Comparison of ENCODE assay signal across 1 cellular context in genomic region chr12:104137902-104138746, GRCh38.
A peak's percentile ranks its signal among the peaks of the same experiment; 100 is the strongest.
TF ChIP-seq lines count a peak whose summit lies in the region.

Gene NFYB (minus strand): TSS chr12:104138210. CDS start chr12:104135453, 2,757 bp downstream.

TF ChIP-seq in HepG2, 621 proteins besides CTCF, POLR2A, EP300 and RAD21 (continued from another document and continues in another):
- TF ChIP-seq, protein P1, sequence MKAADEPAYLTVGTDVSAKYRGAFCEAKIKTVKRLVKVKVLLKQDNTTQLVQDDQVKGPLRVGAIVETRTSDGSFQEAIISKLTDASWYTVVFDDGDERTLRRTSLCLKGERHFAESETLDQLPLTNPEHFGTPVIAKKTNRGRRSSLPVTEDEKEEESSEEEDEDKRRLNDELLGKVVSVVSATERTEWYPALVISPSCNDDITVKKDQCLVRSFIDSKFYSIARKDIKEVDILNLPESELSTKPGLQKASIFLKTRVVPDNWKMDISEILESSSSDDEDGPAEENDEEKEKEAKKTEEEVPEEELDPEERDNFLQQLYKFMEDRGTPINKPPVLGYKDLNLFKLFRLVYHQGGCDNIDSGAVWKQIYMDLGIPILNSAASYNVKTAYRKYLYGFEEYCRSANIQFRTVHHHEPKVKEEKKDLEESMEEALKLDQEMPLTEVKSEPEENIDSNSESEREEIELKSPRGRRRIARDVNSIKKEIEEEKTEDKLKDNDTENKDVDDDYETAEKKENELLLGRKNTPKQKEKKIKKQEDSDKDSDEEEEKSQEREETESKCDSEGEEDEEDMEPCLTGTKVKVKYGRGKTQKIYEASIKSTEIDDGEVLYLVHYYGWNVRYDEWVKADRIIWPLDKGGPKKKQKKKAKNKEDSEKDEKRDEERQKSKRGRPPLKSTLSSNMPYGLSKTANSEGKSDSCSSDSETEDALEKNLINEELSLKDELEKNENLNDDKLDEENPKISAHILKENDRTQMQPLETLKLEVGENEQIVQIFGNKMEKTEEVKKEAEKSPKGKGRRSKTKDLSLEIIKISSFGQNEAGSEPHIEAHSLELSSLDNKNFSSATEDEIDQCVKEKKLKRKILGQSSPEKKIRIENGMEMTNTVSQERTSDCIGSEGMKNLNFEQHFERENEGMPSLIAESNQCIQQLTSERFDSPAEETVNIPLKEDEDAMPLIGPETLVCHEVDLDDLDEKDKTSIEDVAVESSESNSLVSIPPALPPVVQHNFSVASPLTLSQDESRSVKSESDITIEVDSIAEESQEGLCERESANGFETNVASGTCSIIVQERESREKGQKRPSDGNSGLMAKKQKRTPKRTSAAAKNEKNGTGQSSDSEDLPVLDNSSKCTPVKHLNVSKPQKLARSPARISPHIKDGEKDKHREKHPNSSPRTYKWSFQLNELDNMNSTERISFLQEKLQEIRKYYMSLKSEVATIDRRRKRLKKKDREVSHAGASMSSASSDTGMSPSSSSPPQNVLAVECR (CRISPR knock-in tag; IDR thresholded peaks at IDR 0.05; ENCODE audit: borderline replicate concordance) = peak; percentile 54; the same call in 1 of the 2 replicates
- TF ChIP-seq, protein P2, sequence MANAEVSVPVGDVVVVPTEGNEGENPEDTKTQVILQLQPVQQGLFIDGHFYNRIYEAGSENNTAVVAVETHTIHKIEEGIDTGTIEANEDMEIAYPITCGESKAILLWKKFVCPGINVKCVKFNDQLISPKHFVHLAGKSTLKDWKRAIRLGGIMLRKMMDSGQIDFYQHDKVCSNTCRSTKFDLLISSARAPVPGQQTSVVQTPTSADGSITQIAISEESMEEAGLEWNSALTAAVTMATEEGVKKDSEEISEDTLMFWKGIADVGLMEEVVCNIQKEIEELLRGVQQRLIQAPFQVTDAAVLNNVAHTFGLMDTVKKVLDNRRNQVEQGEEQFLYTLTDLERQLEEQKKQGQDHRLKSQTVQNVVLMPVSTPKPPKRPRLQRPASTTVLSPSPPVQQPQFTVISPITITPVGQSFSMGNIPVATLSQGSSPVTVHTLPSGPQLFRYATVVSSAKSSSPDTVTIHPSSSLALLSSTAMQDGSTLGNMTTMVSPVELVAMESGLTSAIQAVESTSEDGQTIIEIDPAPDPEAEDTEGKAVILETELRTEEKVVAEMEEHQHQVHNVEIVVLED (CRISPR knock-in tag; IDR thresholded peaks at IDR 0.05; ENCODE audit: borderline replicate concordance) = peak; percentile 44; the same call in 1 of the 2 replicates
- TF ChIP-seq HOXA3 (CRISPR knock-in tag; IDR thresholded peaks at IDR 0.05) (peak; percentile 81), ETV5 (CRISPR knock-in tag; IDR thresholded peaks at IDR 0.05; ENCODE audit: borderline replicate concordance) (peak; percentile 59; the same call in 1 of the 2 replicates), GLMP (CRISPR knock-in tag; IDR thresholded peaks at IDR 0.05; ENCODE audit: borderline replicate concordance) (no peak), ZNF124 (CRISPR knock-in tag; IDR thresholded peaks at IDR 0.05) (no peak), ZNF563 (CRISPR knock-in tag; IDR thresholded peaks at IDR 0.05) (peak; percentile 80), EED (CRISPR knock-in tag; IDR thresholded peaks at IDR 0.05) (peak; percentile 25; the same call in 1 of the 2 replicates), ZFY (CRISPR knock-in tag; IDR thresholded peaks at IDR 0.05) (peak; percentile 87), ZBTB25 (CRISPR knock-in tag; IDR thresholded peaks at IDR 0.05) (peak; percentile 42; the same call in 1 of the 2 replicates), KDM5B (CRISPR knock-in tag; IDR thresholded peaks at IDR 0.05; ENCODE audit: borderline replicate concordance) (peak; percentile 87; the same call in 1 of the 2 replicates), ZNF724P (CRISPR knock-in tag; IDR thresholded peaks at IDR 0.05; ENCODE audit: borderline replicate concordance) (peak; percentile 82), YY1 (IDR thresholded peaks at IDR 0.05; ENCODE audit: insufficient read depth, insufficient replicate concordance, low read depth, low read length) (peak; percentile 88), PRDM15 (CRISPR knock-in tag; IDR thresholded peaks at IDR 0.05) (0 out of 2 replicates have a peak, but pooled peaks have one; percentile 19), ZMYM2 (CRISPR knock-in tag; IDR thresholded peaks at IDR 0.05) (peak; percentile 78; the same call in 1 of the 2 replicates), SSRP1 (CRISPR knock-in tag; IDR thresholded peaks at IDR 0.05) (no peak), ZNF770 (CRISPR knock-in tag; IDR thresholded peaks at IDR 0.05) (0 out of 2 replicates have a peak, but pooled peaks have one; percentile 21), ZNF605 (CRISPR knock-in tag; IDR thresholded peaks at IDR 0.05) (peak; percentile 96), ZNF24 (IDR thresholded peaks at IDR 0.05) (no peak), IRF2 (CRISPR knock-in tag; IDR thresholded peaks at IDR 0.05) (peak; percentile 29; the same call in 1 of the 2 replicates), ATF7-NPFF (CRISPR knock-in tag; IDR thresholded peaks at IDR 0.05; ENCODE audit: low read depth) (peak; percentile 76), ZMYM4 (CRISPR knock-in tag; IDR thresholded peaks at IDR 0.05) (peak; percentile 95), ZNF317 (CRISPR knock-in tag; IDR thresholded peaks at IDR 0.05) (0 out of 2 replicates have a peak, but pooled peaks have one; percentile 51), CREB1 (IDR thresholded peaks at IDR 0.05) (peak; percentile 8; the same call in 1 of the 2 replicates), CREB1 (CRISPR knock-in tag; IDR thresholded peaks at IDR 0.05) (no peak), ZFX (CRISPR knock-in tag; IDR thresholded peaks at IDR 0.05; ENCODE audit: low read depth) (peak; percentile 90), POGZ (CRISPR knock-in tag; IDR thresholded peaks at IDR 0.05) (peak; percentile 81), IRX3 (CRISPR knock-in tag; IDR thresholded peaks at IDR 0.05; ENCODE audit: borderline replicate concordance, low read depth) (0 out of 2 replicates have a peak, but pooled peaks have one; percentile 75), SP1 (IDR thresholded peaks at IDR 0.05) (no peak), SP1 (CRISPR knock-in tag; IDR thresholded peaks at IDR 0.05) (peak; percentile 68), ZKSCAN8 (CRISPR knock-in tag; IDR thresholded peaks at IDR 0.05; ENCODE audit: borderline replicate concordance) (no peak), ZMYM3 (CRISPR knock-in tag; IDR thresholded peaks at IDR 0.05) (0 out of 2 replicates have a peak, but pooled peaks have one; percentile 17), ZNF552 (CRISPR knock-in tag; IDR thresholded peaks at IDR 0.05; ENCODE audit: borderline replicate concordance) (peak; percentile 81), ZNF781 (CRISPR knock-in tag; IDR thresholded peaks at IDR 0.05; ENCODE audit: borderline replicate concordance, not compliant biosample characterization) (peak; percentile 93), LCORL (IDR thresholded peaks at IDR 0.05) (no peak), LCORL (CRISPR knock-in tag; IDR thresholded peaks at IDR 0.05) (peak; percentile 14; the same call in 1 of the 2 replicates), ZNF326 (CRISPR knock-in tag; IDR thresholded peaks at IDR 0.05; ENCODE audit: borderline replicate concordance) (no peak), ZNF746 (CRISPR knock-in tag; IDR thresholded peaks at IDR 0.05) (0 out of 2 replicates have a peak, but pooled peaks have one; percentile 40)
- TF ChIP-seq, protein P3, sequence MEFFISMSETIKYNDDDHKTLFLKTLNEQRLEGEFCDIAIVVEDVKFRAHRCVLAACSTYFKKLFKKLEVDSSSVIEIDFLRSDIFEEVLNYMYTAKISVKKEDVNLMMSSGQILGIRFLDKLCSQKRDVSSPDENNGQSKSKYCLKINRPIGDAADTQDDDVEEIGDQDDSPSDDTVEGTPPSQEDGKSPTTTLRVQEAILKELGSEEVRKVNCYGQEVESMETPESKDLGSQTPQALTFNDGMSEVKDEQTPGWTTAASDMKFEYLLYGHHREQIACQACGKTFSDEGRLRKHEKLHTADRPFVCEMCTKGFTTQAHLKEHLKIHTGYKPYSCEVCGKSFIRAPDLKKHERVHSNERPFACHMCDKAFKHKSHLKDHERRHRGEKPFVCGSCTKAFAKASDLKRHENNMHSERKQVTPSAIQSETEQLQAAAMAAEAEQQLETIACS (CRISPR knock-in tag; IDR thresholded peaks at IDR 0.05) = peak; percentile 76
- TF ChIP-seq, protein P4, sequence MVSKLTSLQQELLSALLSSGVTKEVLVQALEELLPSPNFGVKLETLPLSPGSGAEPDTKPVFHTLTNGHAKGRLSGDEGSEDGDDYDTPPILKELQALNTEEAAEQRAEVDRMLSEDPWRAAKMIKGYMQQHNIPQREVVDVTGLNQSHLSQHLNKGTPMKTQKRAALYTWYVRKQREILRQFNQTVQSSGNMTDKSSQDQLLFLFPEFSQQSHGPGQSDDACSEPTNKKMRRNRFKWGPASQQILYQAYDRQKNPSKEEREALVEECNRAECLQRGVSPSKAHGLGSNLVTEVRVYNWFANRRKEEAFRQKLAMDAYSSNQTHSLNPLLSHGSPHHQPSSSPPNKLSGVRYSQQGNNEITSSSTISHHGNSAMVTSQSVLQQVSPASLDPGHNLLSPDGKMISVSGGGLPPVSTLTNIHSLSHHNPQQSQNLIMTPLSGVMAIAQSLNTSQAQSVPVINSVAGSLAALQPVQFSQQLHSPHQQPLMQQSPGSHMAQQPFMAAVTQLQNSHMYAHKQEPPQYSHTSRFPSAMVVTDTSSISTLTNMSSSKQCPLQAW (CRISPR knock-in tag; IDR thresholded peaks at IDR 0.05) = peak; percentile 59; the same call in 1 of the 2 replicates
- TF ChIP-seq, protein P5, sequence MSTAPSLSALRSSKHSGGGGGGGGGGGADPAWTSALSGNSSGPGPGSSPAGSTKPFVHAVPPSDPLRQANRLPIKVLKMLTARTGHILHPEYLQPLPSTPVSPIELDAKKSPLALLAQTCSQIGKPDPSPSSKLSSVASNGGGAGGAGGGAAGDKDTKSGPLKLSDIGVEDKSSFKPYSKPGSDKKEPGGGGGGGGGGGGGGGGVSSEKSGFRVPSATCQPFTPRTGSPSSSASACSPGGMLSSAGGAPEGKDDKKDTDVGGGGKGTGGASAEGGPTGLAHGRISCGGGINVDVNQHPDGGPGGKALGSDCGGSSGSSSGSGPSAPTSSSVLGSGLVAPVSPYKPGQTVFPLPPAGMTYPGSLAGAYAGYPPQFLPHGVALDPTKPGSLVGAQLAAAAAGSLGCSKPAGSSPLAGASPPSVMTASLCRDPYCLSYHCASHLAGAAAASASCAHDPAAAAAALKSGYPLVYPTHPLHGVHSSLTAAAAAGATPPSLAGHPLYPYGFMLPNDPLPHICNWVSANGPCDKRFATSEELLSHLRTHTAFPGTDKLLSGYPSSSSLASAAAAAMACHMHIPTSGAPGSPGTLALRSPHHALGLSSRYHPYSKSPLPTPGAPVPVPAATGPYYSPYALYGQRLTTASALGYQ (CRISPR knock-in tag; IDR thresholded peaks at IDR 0.05) = peak; percentile 21; the same call in 1 of the 2 replicates
